Comparison of ENCODE assay signal across 1 cellular context in genomic region chr1:2212542-2213491, GRCh38.
A peak's percentile ranks its signal among the peaks of the same experiment; 100 is the strongest.
TF ChIP-seq lines count a peak whose summit lies in the region.

No MANE protein-coding gene starts in this region.

TF ChIP-seq in K562, 482 proteins besides CTCF, POLR2A, EP300 and RAD21 (continued from another document and continues in another):
- no peak for TF ChIP-seq SFPQ (IDR thresholded peaks at IDR 0.05; ENCODE audit: low read depth, low read length)
- TF ChIP-seq ZBTB17 (CRISPR knock-in tag; IDR thresholded peaks at IDR 0.05), result peak; percentile 64; the same call in 1 of the 2 replicates
- no peak for TF ChIP-seq RFX5 (IDR thresholded peaks at IDR 0.05; ENCODE audit: low read depth, low read length)
- peak; percentile 44; the same call in 1 of the 2 replicates for TF ChIP-seq THAP12 (CRISPR knock-in tag; IDR thresholded peaks at IDR 0.05)
- no peak for TF ChIP-seq POLR2AphosphoS2 (IDR thresholded peaks at IDR 0.05; ENCODE audit: low read length)
- peak; percentile 70; the same call in 1 of the 2 replicates for TF ChIP-seq ZNF766 (CRISPR knock-in tag; conservative IDR thresholded peaks at IDR 0.05)
- TF ChIP-seq TAF15 (IDR thresholded peaks at IDR 0.05; ENCODE audit: low read depth, low read length), result no peak
- no peak for TF ChIP-seq ELK1 (CRISPR knock-in tag; IDR thresholded peaks at IDR 0.05)
- no peak for TF ChIP-seq HDAC6 (IDR thresholded peaks at IDR 0.05; ENCODE audit: low read depth, low read length)
- peak; percentile 90 for TF ChIP-seq TARDBP (IDR thresholded peaks at IDR 0.05)
- TF ChIP-seq ZNF639 (CRISPR knock-in tag; conservative IDR thresholded peaks at IDR 0.05 in 1 of 2, IDR thresholded peaks at IDR 0.05 in 1 of 2), result peak in 1 of 2 experiments; percentile 76; a peak in 2 of 4 replicates
- TF ChIP-seq MAFF (IDR thresholded peaks at IDR 0.05; ENCODE audit: low read length), result no peak
- TF ChIP-seq MAFG (tag; conservative IDR thresholded peaks at IDR 0.05), result no peak
- no peak for TF ChIP-seq PCBP2 (IDR thresholded peaks at IDR 0.05; ENCODE audit: low read depth, low read length, poor library complexity, severe bottlenecking)
- peak; percentile 59; the same call in 1 of the 2 replicates for TF ChIP-seq ZNF444 (CRISPR knock-in tag; IDR thresholded peaks at IDR 0.05)
- TF ChIP-seq ZNF518B (CRISPR knock-in tag; IDR thresholded peaks at IDR 0.05), result no peak
- TF ChIP-seq TRIM24 (IDR thresholded peaks at IDR 0.05), result no peak
- no peak for TF ChIP-seq TGIF2 (CRISPR knock-in tag; IDR thresholded peaks at IDR 0.05)
- peak; percentile 74 for TF ChIP-seq POLR2G (IDR thresholded peaks at IDR 0.05; ENCODE audit: low read depth, low read length)
- no peak for TF ChIP-seq NR4A1 (CRISPR knock-in tag; IDR thresholded peaks at IDR 0.05)
- TF ChIP-seq NR4A1 (tag; IDR thresholded peaks at IDR 0.05), result peak; percentile 68; the same call in 1 of the 2 replicates
- no peak for TF ChIP-seq CC2D1A (IDR thresholded peaks at IDR 0.05)
- TF ChIP-seq ZNF280B (CRISPR knock-in tag; IDR thresholded peaks at IDR 0.05), result no peak
- TF ChIP-seq MLLT1 (IDR thresholded peaks at IDR 0.05), result no peak
- no peak for TF ChIP-seq ZNF143 (CRISPR knock-in tag; IDR thresholded peaks at IDR 0.05)
- TF ChIP-seq ZNF140 (CRISPR knock-in tag; IDR thresholded peaks at IDR 0.05), result no peak
- TF ChIP-seq NONO (IDR thresholded peaks at IDR 0.05; ENCODE audit: low read depth in 2 of 2, low read length in 1 of 2), result 0 out of 4 replicates have a peak, but pooled peaks of 1 of the 2 experiments have one; percentile 12
- TF ChIP-seq SP2 (IDR thresholded peaks at IDR 0.05; ENCODE audit: extremely low read depth, low read depth, low read length, poor library complexity, severe bottlenecking), result no peak
- TF ChIP-seq GABPB1 (CRISPR knock-in tag; IDR thresholded peaks at IDR 0.05), result peak; percentile 63
- no peak for TF ChIP-seq ZNF184 (CRISPR knock-in tag; IDR thresholded peaks at IDR 0.05)
- TF ChIP-seq ARID2 (IDR thresholded peaks at IDR 0.05), result no peak
- no peak for TF ChIP-seq E2F4 (CRISPR knock-in tag; IDR thresholded peaks at IDR 0.05; ENCODE audit: low read depth)
- TF ChIP-seq ETS2 (tag; IDR thresholded peaks at IDR 0.05; ENCODE audit: borderline replicate concordance, poor library complexity, severe bottlenecking), result no peak
- no peak for TF ChIP-seq ARNT (IDR thresholded peaks at IDR 0.05)
- TF ChIP-seq SMAD2 (IDR thresholded peaks at IDR 0.05; ENCODE audit: low read depth, low read length), result no peak
- no peak for TF ChIP-seq FOXK1 (CRISPR knock-in tag; IDR thresholded peaks at IDR 0.05; ENCODE audit: borderline replicate concordance)
- peak; percentile 28; the same call in 1 of the 2 replicates for TF ChIP-seq HNRNPL (IDR thresholded peaks at IDR 0.05; ENCODE audit: low read depth, low read length)
- no peak for TF ChIP-seq RFX7 (CRISPR knock-in tag; IDR thresholded peaks at IDR 0.05)
- TF ChIP-seq MECOM (CRISPR knock-in tag; IDR thresholded peaks at IDR 0.05), result no peak
- TF ChIP-seq POU5F1 (IDR thresholded peaks at IDR 0.05; ENCODE audit: borderline replicate concordance, low read depth, low read length, partially characterized antibody), result no peak
- no peak for TF ChIP-seq FOS (IDR thresholded peaks at IDR 0.05; ENCODE audit: extremely low read depth, insufficient read length)
- no peak for TF ChIP-seq CBFA2T3 (IDR thresholded peaks at IDR 0.05)
- no peak for TF ChIP-seq C11orf30 (IDR thresholded peaks at IDR 0.05; ENCODE audit: low read depth)
- TF ChIP-seq NEUROD1 (IDR thresholded peaks at IDR 0.05; ENCODE audit: borderline replicate concordance, low read depth, low read length, partially characterized antibody), result no peak
- TF ChIP-seq FUS (optimal IDR thresholded peaks at IDR 0.05; ENCODE audit: low read depth, low read length), result no peak
- TF ChIP-seq MED1 (CRISPR knock-in tag; IDR thresholded peaks at IDR 0.05; ENCODE audit: borderline replicate concordance), result no peak
- no peak for TF ChIP-seq KAT2B (IDR thresholded peaks at IDR 0.05; ENCODE audit: low read depth, low read length)
- TF ChIP-seq PHF20 (IDR thresholded peaks at IDR 0.05; ENCODE audit: partially characterized antibody), result peak; percentile 52
- no peak for TF ChIP-seq RBM14 (IDR thresholded peaks at IDR 0.05; ENCODE audit: borderline replicate concordance, insufficient read depth, low read depth, low read length)
- no peak for TF ChIP-seq NCOA2 (IDR thresholded peaks at IDR 0.05; ENCODE audit: partially characterized antibody in 2 of 2)
- TF ChIP-seq CBX3 (IDR thresholded peaks at IDR 0.05; ENCODE audit: borderline replicate concordance in 1 of 2, low read length in 2 of 2), result 0 out of 3 replicates have a peak, but pooled peaks of 1 of the 2 experiments have one; percentile 53
- TF ChIP-seq ZNF408 (CRISPR knock-in tag; IDR thresholded peaks at IDR 0.05; ENCODE audit: low read depth), result no peak
- no peak for TF ChIP-seq KAT8 (IDR thresholded peaks at IDR 0.05; ENCODE audit: low read depth)
- TF ChIP-seq HOXB6 (CRISPR knock-in tag; IDR thresholded peaks at IDR 0.05; ENCODE audit: borderline replicate concordance), result no peak
- peak in 1 of 2 experiments; percentile 61; a peak in 2 of 4 replicates for TF ChIP-seq HDAC1 (IDR thresholded peaks at IDR 0.05)
- peak in 1 of 2 experiments; percentile 90; a peak in 2 of 4 replicates for TF ChIP-seq TEAD1 (CRISPR knock-in tag; IDR thresholded peaks at IDR 0.05)
- no peak for TF ChIP-seq ADNP (tag; IDR thresholded peaks at IDR 0.05)
- TF ChIP-seq RBM34 (IDR thresholded peaks at IDR 0.05; ENCODE audit: borderline replicate concordance, insufficient read depth, low read length), result no peak
- peak; percentile 70 for TF ChIP-seq ETV5 (CRISPR knock-in tag; IDR thresholded peaks at IDR 0.05; ENCODE audit: low read depth)
- TF ChIP-seq PTBP1 (IDR thresholded peaks at IDR 0.05; ENCODE audit: low read depth, low read length), result no peak; the same call in 1 of the 2 replicates
- no peak for TF ChIP-seq CBFA2T2 (conservative IDR thresholded peaks at IDR 0.05)
- peak; percentile 59 for TF ChIP-seq RBBP5 (IDR thresholded peaks at IDR 0.05; ENCODE audit: borderline replicate concordance, insufficient read depth, low read length, poor library complexity, severe bottlenecking)
- no peak for TF ChIP-seq ATF1 (CRISPR knock-in tag; IDR thresholded peaks at IDR 0.05)
- TF ChIP-seq ATF1 (tag; IDR thresholded peaks at IDR 0.05), result peak; percentile 78
